ENCODE assay signal across 19 cellular contexts in genomic region chr7:106386958-106387357, GRCh38.
A peak's percentile ranks its signal among the peaks of the same experiment; 100 is the strongest.
DNase-seq lines count a peak whose midpoint lies in the region; ATAC-seq, FAIRE-seq and TF ChIP-seq lines count a peak whose summit lies in the region.
"Had no signal": no experiment of that assay in that cellular context is flagged by ENCODE, and none has a peak within 500 bp of the region (broad histone marks: within the 10 kb centered on the region; RNA-seq: fewer than 3 reads in every experiment).

No MANE protein-coding gene starts in this region.

- H3K9me3 Mint-ChIP-seq in activated CD4-positive, alpha-beta memory T cell treated with anti-CD3 and anti-CD28 coated beads for 36 hours: no peaks in the 10 kb centered on the region
- no peaks in the 10 kb centered on the region for H3K9me3 Mint-ChIP-seq in activated CD4-positive, alpha-beta memory T cell treated with anti-CD3 and anti-CD28 coated beads, Interleukin-2, amount 10 ng/mL, durations not matched to agents 7 days and 5 days
- H3K9me3 Mint-ChIP-seq: CD4-positive, alpha-beta memory T cell had no signal

- H3K4me3 Mint-ChIP-seq in activated CD4-positive, alpha-beta memory T cell treated with anti-CD3 and anti-CD28 coated beads for 36 hours: no peak overlapping the region
- H3K4me3 Mint-ChIP-seq in activated CD4-positive, alpha-beta memory T cell treated with anti-CD3 and anti-CD28 coated beads, Interleukin-2, amount 10 ng/mL, durations not matched to agents 7 days and 5 days: no peak overlapping the region
- H3K4me3 Mint-ChIP-seq: CD14-positive monocyte; CD4-positive, alpha-beta memory T cell had no signal

- CTCF ChIA-PET in activated CD4-positive, alpha-beta memory T cell treated with anti-CD3 and anti-CD28 coated beads for 36 hours (lab: Charles Lee): no interaction called here
- CTCF ChIA-PET in activated CD4-positive, alpha-beta memory T cell treated with anti-CD3 and anti-CD28 coated beads, Interleukin-2, amount 10 ng/mL, durations not matched to agents 7 days and 5 days (lab: Charles Lee): no interaction called here
- CTCF ChIA-PET in Panc1 (lab: Charles Lee): no interaction called here

- no TSS peak for BruUV-seq in Panc1 (replicated peaks; lab: Mats Ljungman, UMichigan)

- peaks cover 3% of the 10 kb centered on the region for H3K27me3 Mint-ChIP-seq in activated CD4-positive, alpha-beta memory T cell treated with anti-CD3 and anti-CD28 coated beads for 36 hours
- peaks cover 4% of the 10 kb centered on the region for H3K27me3 Mint-ChIP-seq in activated CD4-positive, alpha-beta memory T cell treated with anti-CD3 and anti-CD28 coated beads, Interleukin-2, amount 10 ng/mL, durations not matched to agents 7 days and 5 days
- H3K27me3 Mint-ChIP-seq: CD4-positive, alpha-beta memory T cell had no signal

- FAIRE-seq in kidney (lab: Jason Lieb, UNC): no peak
- FAIRE-seq: GM12892, GM18507 had no signal

- no peaks in the 10 kb centered on the region for H3K4me1 ChIP-seq in Panc1 (ENCODE audit: control insufficient read depth, insufficient read depth, low read length)
- H3K4me1 ChIP-seq in kidney (ENCODE audit: control insufficient read depth in 1 of 2, insufficient read depth in 1 of 2, low read depth in 1 of 2, low read length in 2 of 2): no peaks in the 10 kb centered on the region
- H3K4me1 ChIP-seq in spleen: no peaks in the 10 kb centered on the region
- H3K4me1 ChIP-seq in right atrium auricular region: no peaks in the 10 kb centered on the region
- H3K4me1 ChIP-seq: HAP-1 had no signal

- no peaks in the 10 kb centered on the region for H3K9me3 ChIP-seq in Panc1 (ENCODE audit: control insufficient read depth, insufficient read depth, low read depth, low read length)
- H3K9me3 ChIP-seq in kidney (ENCODE audit: control insufficient read depth in 1 of 2, low read length in 2 of 2): no peaks in the 10 kb centered on the region
- H3K9me3 ChIP-seq in spleen: no peaks in the 10 kb centered on the region
- no peaks in the 10 kb centered on the region for H3K9me3 ChIP-seq in right atrium auricular region
- H3K9me3 ChIP-seq: HAP-1 had no signal

- H3K27ac Mint-ChIP-seq in activated CD4-positive, alpha-beta memory T cell treated with anti-CD3 and anti-CD28 coated beads for 36 hours: no peak overlapping the region
- H3K27ac Mint-ChIP-seq in activated CD4-positive, alpha-beta memory T cell treated with anti-CD3 and anti-CD28 coated beads, Interleukin-2, amount 10 ng/mL, durations not matched to agents 7 days and 5 days: no peak overlapping the region
- H3K27ac Mint-ChIP-seq: CD14-positive monocyte; CD4-positive, alpha-beta memory T cell had no signal

- H3K36me3 Mint-ChIP-seq in activated CD4-positive, alpha-beta memory T cell treated with anti-CD3 and anti-CD28 coated beads for 36 hours: no peaks in the 10 kb centered on the region
- H3K36me3 Mint-ChIP-seq in activated CD4-positive, alpha-beta memory T cell treated with anti-CD3 and anti-CD28 coated beads, Interleukin-2, amount 10 ng/mL, durations not matched to agents 7 days and 5 days (ENCODE audit: low read depth): no peaks in the 10 kb centered on the region
- H3K36me3 Mint-ChIP-seq: CD14-positive monocyte; CD4-positive, alpha-beta memory T cell had no signal

- intact Hi-C loops in activated CD4-positive, alpha-beta memory T cell treated with anti-CD3 and anti-CD28 coated beads for 36 hours (cut with micrococcal nuclease): no loop called here
- intact Hi-C loops in Panc1 (cut with micrococcal nuclease; ENCODE audit: unreplicated experiment) (no loop called here), kidney (cut with DNase I) (no loop called here), spleen (cut with DNase I; ENCODE audit: low total_unique reads) (no loop called here), Right ventricle myocardium superior (cut with DNase I) (no loop called here)

- peaks cover 4% of the 10 kb centered on the region for H3K4me1 Mint-ChIP-seq in activated CD4-positive, alpha-beta memory T cell treated with anti-CD3 and anti-CD28 coated beads for 36 hours (ENCODE audit: low read depth)
- no peaks in the 10 kb centered on the region for H3K4me1 Mint-ChIP-seq in activated CD4-positive, alpha-beta memory T cell treated with anti-CD3 and anti-CD28 coated beads, Interleukin-2, amount 10 ng/mL, durations not matched to agents 7 days and 5 days
- H3K4me1 Mint-ChIP-seq: CD4-positive, alpha-beta memory T cell had no signal

- POLR2A ChIA-PET in activated CD4-positive, alpha-beta memory T cell treated with anti-CD3 and anti-CD28 coated beads for 36 hours (lab: Charles Lee): interaction anchor here (0.8 to 3.0 kb wide), 2 partner anchors 19 to 98 kb away, joined by 3 to 8 read pairs; no protein-coding TSS in a partner anchor
- POLR2A ChIA-PET in activated CD4-positive, alpha-beta memory T cell treated with anti-CD3 and anti-CD28 coated beads, Interleukin-2, amount 10 ng/mL, durations not matched to agents 7 days and 5 days (lab: Charles Lee): no interaction called here
- POLR2A ChIA-PET in Panc1 (lab: Charles Lee): no interaction called here

- H3K9ac ChIP-seq in kidney (ENCODE audit: low read length in 2 of 2): no peak overlapping the region
- H3K9ac ChIP-seq: BLaER1, GM23248 had no signal

- H3K27ac ChIP-seq in Panc1 (ENCODE audit: low read length) (no peak overlapping the region), kidney (ENCODE audit: low read depth in 2 of 2, low read length in 2 of 2) (no peak overlapping the region), spleen (no peak overlapping the region), right atrium auricular region (no peak overlapping the region)
- H3K27ac ChIP-seq: BLaER1, GM23248 had no signal

- 0 out of 2 replicates have a peak, but pooled peaks have one; percentile 17 for ATAC-seq in Panc1
- no peak for ATAC-seq in Right ventricle myocardium superior (ENCODE audit: poor library complexity)

- in situ Hi-C loops in Panc1 (cut with HindIII; ENCODE audit: low pct_unique_long_range_greater_than_20kb, low sequenced_read_pairs): no loop called here

- H3K27me3 ChIP-seq in Panc1 (ENCODE audit: control insufficient read depth, insufficient read depth, low read length) (no peaks in the 10 kb centered on the region), spleen (replicated peaks in 1 of 7) (no peaks in the 10 kb centered on the region), right atrium auricular region (no peaks in the 10 kb centered on the region)
- H3K27me3 ChIP-seq: BLaER1 had no signal

- WGBS in spleen, 5 donors: 87 to 94% (median 92%) methylated on average over 2 to 5 of the region's 5 CpGs

- H3K4me3 ChIP-seq in Panc1 (ENCODE audit: low read depth in 2 of 2, low read length in 2 of 2): no peak overlapping the region
- H3K4me3 ChIP-seq in kidney (ENCODE audit: low read length in 2 of 2): no peak overlapping the region
- H3K4me3 ChIP-seq in spleen: no peak overlapping the region
- no peak overlapping the region for H3K4me3 ChIP-seq in right atrium auricular region
- H3K4me3 ChIP-seq: BLaER1, GM23248, HAP-1 had no signal

- no peak for TF ChIP-seq POLR2A in spleen (IDR thresholded peaks at IDR 0.05)

- H3K36me3 ChIP-seq in Panc1 (ENCODE audit: control insufficient read depth, insufficient read depth, low read length) (no peaks in the 10 kb centered on the region), kidney (ENCODE audit: control insufficient read depth in 1 of 2, insufficient read depth in 2 of 2, low read length in 2 of 2) (no peaks in the 10 kb centered on the region), spleen (no peaks in the 10 kb centered on the region), right atrium auricular region (no peaks in the 10 kb centered on the region)
- H3K36me3 ChIP-seq: BLaER1, HAP-1 had no signal

- TF ChIP-seq CTCF in Panc1 (IDR thresholded peaks at IDR 0.05) (no peak), kidney (IDR thresholded peaks at IDR 0.05; ENCODE audit: borderline replicate concordance, extremely low read depth, insufficient read depth) (no peak), spleen (IDR thresholded peaks at IDR 0.05 in 8 of 11, conservative IDR thresholded peaks at IDR 0.05 in 3 of 11) (no peak), right atrium auricular region (IDR thresholded peaks at IDR 0.05) (no peak)

- peak; percentile 10 for DNase-seq in activated CD4-positive, alpha-beta memory T cell treated with anti-CD3 and anti-CD28 coated beads for 36 hours
- no peak for DNase-seq in activated CD4-positive, alpha-beta memory T cell treated with anti-CD3 and anti-CD28 coated beads, Interleukin-2, amount 10 ng/mL, durations not matched to agents 7 days and 5 days
- DNase-seq in Panc1 (ENCODE audit: low read depth, low spot score): no peak
- DNase-seq in kidney: peak; percentile 56
- DNase-seq in spleen: peak; percentile 56
- DNase-seq in NCI-H2029 treated with DMSO at 0.1 percent for 48 hours (lab: John Stamatoyannopoulos, UW): no peak
- DNase-seq in right atrium auricular region (ENCODE audit: low spot score): no peak
- no peak for DNase-seq in Right ventricle myocardium superior
- DNase-seq: 8988T; CD4-positive, alpha-beta memory T cell; DMS153; DMS79; GDM1; GM23248 had no signal

Comparison
In these comparisons a context has a peak if more than half of its experiments do, and no peak if none do; other contexts are left out.
1. DNase-seq: peak in activated CD4-positive, alpha-beta memory T cell treated with anti-CD3 and anti-CD28 coated beads for 36 hours (single experiment), kidney (single experiment) and spleen (single experiment); none in activated CD4-positive, alpha-beta memory T cell treated with anti-CD3 and anti-CD28 coated beads, Interleukin-2, amount 10 ng/mL, durations not matched to agents 7 days and 5 days (single experiment), Panc1 (single experiment), NCI-H2029 treated with DMSO at 0.1 percent for 48 hours (single experiment), right atrium auricular region (single experiment) and Right ventricle myocardium superior (single experiment).